Comparison of ENCODE assay signal across 9 cellular contexts in genomic region chr19:42693760-42694350, GRCh38. TPM values are rescaled to one million over a fixed set of nuclear protein-coding genes. Genes with fewer than 3 reads are reported as not detected.
DNase-seq lines count a peak whose midpoint lies in the region; ATAC-seq and TF ChIP-seq lines count a peak whose summit lies in the region.
"Had no signal": no experiment of that assay in that cellular context is flagged by ENCODE, and none has a peak within 500 bp of the region (broad histone marks: within the 10 kb centered on the region; RNA-seq: fewer than 3 reads in every experiment).

No MANE protein-coding gene starts in this region.

- H3K27ac Mint-ChIP-seq in Caco-2 (ENCODE audit: unreplicated experiment) (no peak overlapping the region), glutamatergic neuron (ENCODE audit: unreplicated experiment) (no peak overlapping the region)
- H3K27ac Mint-ChIP-seq in stimulated activated effector memory CD8-positive, alpha-beta T cell treated with anti-CD3 and anti-CD28 coated beads, Interleukin-12 subunit alpha, Interleukin-12 subunit beta, amount 100 ng/mL, for 72 hours = no peak overlapping the region

- H3K9me3 Mint-ChIP-seq in Caco-2 (ENCODE audit: unreplicated experiment) = peaks cover 9% of the 10 kb centered on the region
- no peaks in the 10 kb centered on the region for H3K9me3 Mint-ChIP-seq in glutamatergic neuron (ENCODE audit: unreplicated experiment)
- H3K9me3 Mint-ChIP-seq in stimulated activated effector memory CD8-positive, alpha-beta T cell treated with anti-CD3 and anti-CD28 coated beads, Interleukin-12 subunit alpha, Interleukin-12 subunit beta, amount 100 ng/mL, for 72 hours = no peaks in the 10 kb centered on the region

- H3K36me3 Mint-ChIP-seq in Caco-2 (ENCODE audit: insufficient read depth, unreplicated experiment) (no peaks in the 10 kb centered on the region), glutamatergic neuron (ENCODE audit: unreplicated experiment) (no peaks in the 10 kb centered on the region)
- H3K36me3 Mint-ChIP-seq in stimulated activated effector memory CD8-positive, alpha-beta T cell treated with anti-CD3 and anti-CD28 coated beads, Interleukin-12 subunit alpha, Interleukin-12 subunit beta, amount 100 ng/mL, for 72 hours = no peaks in the 10 kb centered on the region

- intact Hi-C loops in Caco-2 (cut with micrococcal nuclease; ENCODE audit: unreplicated experiment) = no loop called here

- H3K9me3 ChIP-seq in Caco-2 (peaks cover 14% of the 10 kb centered on the region), HEK293 (ENCODE audit: control insufficient read depth, insufficient read depth, low read depth, low read length) (no peaks in the 10 kb centered on the region)

- H3K27ac ChIP-seq in HEK293 (ENCODE audit: extremely low read depth, low read depth, low read length) = no peak overlapping the region

- H3K4me1 ChIP-seq in Caco-2 (no peaks in the 10 kb centered on the region), HEK293 (ENCODE audit: control insufficient read depth, insufficient read depth, low read length) (peaks cover 9% of the 10 kb centered on the region; the same call in 1 of the 2 replicates)

- H3K27me3 Mint-ChIP-seq in Caco-2 (ENCODE audit: insufficient read depth, unreplicated experiment) = peaks cover 3% of the 10 kb centered on the region
- H3K27me3 Mint-ChIP-seq in glutamatergic neuron (ENCODE audit: unreplicated experiment) = no peaks in the 10 kb centered on the region

- H3K4me3 Mint-ChIP-seq in Caco-2 (ENCODE audit: unreplicated experiment) = no peak overlapping the region
- no peak overlapping the region for H3K4me3 Mint-ChIP-seq in glutamatergic neuron (ENCODE audit: unreplicated experiment)
- H3K4me3 Mint-ChIP-seq in stimulated activated effector memory CD8-positive, alpha-beta T cell treated with anti-CD3 and anti-CD28 coated beads, Interleukin-12 subunit alpha, Interleukin-12 subunit beta, amount 100 ng/mL, for 72 hours = no peak overlapping the region

- H3K4me1 Mint-ChIP-seq in Caco-2 (ENCODE audit: low read depth, unreplicated experiment) (no peaks in the 10 kb centered on the region), glutamatergic neuron (ENCODE audit: low read depth, unreplicated experiment) (no peaks in the 10 kb centered on the region)
- no peaks in the 10 kb centered on the region for H3K4me1 Mint-ChIP-seq in stimulated activated effector memory CD8-positive, alpha-beta T cell treated with anti-CD3 and anti-CD28 coated beads, Interleukin-12 subunit alpha, Interleukin-12 subunit beta, amount 100 ng/mL, for 72 hours

- peak; percentile 48 to 63 for TF ChIP-seq CTCF in Caco-2 (IDR thresholded peaks at IDR 0.05; ENCODE audit: insufficient read depth in 1 of 2, low read depth in 1 of 2, low read length in 1 of 2, severe bottlenecking in 1 of 2, unreplicated experiment in 1 of 2)
- peak; percentile 70 for TF ChIP-seq CTCF in HEK293 (tag by site-specific recombination; IDR thresholded peaks at IDR 0.05)
- TF ChIP-seq CTCF in glutamatergic neuron (IDR thresholded peaks at IDR 0.05; ENCODE audit: partially characterized antibody, unreplicated experiment) = no peak

- BruUV-seq in Caco-2 (replicated peaks; lab: Mats Ljungman, UMichigan) = no TSS peak

- POLR2A ChIA-PET in Caco-2 (lab: Charles Lee) (no interaction called here), HEK293 (lab: Yijun Ruan, JAX) (no interaction called here)

- no peak overlapping the region for H3K4me3 ChIP-seq in Caco-2 (ENCODE audit: low read depth, low read length)
- H3K4me3 ChIP-seq in HEK293 (ENCODE audit: low read depth, low read length) = no peak overlapping the region

- no peak for ATAC-seq in stimulated activated effector memory CD8-positive, alpha-beta T cell treated with anti-CD3 and anti-CD28 coated beads, Interleukin-12 subunit alpha, Interleukin-12 subunit beta, amount 100 ng/mL, for 72 hours

- CTCF ChIA-PET in Caco-2 (lab: Charles Lee) (interaction anchor here (0.7 to 1.5 kb wide), 3 partner anchors 10 to 83 kb away, joined by 3 to 4 read pairs (median 4); no protein-coding TSS in a partner anchor), HEK293 (lab: Yijun Ruan, JAX) (interaction anchor here (0.6 to 5.9 kb wide), 39 partner anchors 9 to 252 kb away, joined by 3 to 47 read pairs (median 4); partner anchors contain the start of genes CEACAM1, PSG3 and PSG8)

- no peaks in the 10 kb centered on the region for H3K27me3 ChIP-seq in Caco-2 (replicated peaks; ENCODE audit: control insufficient read depth, insufficient read depth, low read length)

- no peaks in the 10 kb centered on the region for H3K36me3 ChIP-seq in Caco-2 (ENCODE audit: control insufficient read depth, insufficient read depth, low read length)
- H3K36me3 ChIP-seq in HEK293 (ENCODE audit: control insufficient read depth in 2 of 2, insufficient read depth in 1 of 2, low read length in 2 of 2) = no peaks in the 10 kb centered on the region

- DNase-seq in Caco-2 (peak; percentile 64 to 69), SHP77 treated with DMSO at 0.1 percent for 48 hours (lab: John Stamatoyannopoulos, UW) (peak; percentile 13), glutamatergic neuron (peak; percentile 19), MV-4-11 (lab: John Stamatoyannopoulos, UW) (no peak), hippocampal formation (lab: John Stamatoyannopoulos, UW) (no peak)
- DNase-seq in stimulated activated effector memory CD8-positive, alpha-beta T cell treated with anti-CD3 and anti-CD28 coated beads, Interleukin-12 subunit alpha, Interleukin-12 subunit beta, amount 100 ng/mL, for 72 hours (ENCODE audit: low spot score in 2 of 2) = no peak
- no peak for DNase-seq in activated CD4-positive, alpha-beta T cell treated with anti-CD3 and anti-CD28 coated beads, Interleukin-2, amount 50 U/mL, for 4 hours

TF ChIP-seq in HEK293, 187 proteins besides CTCF, POLR2A, EP300 and RAD21:
- TF ChIP-seq ZNF776 (tag by site-specific recombination; IDR thresholded peaks at IDR 0.05; ENCODE audit: borderline replicate concordance) (no peak), ZNF202 (tag by site-specific recombination; IDR thresholded peaks at IDR 0.05; ENCODE audit: borderline replicate concordance) (no peak), ZNF398 (tag by site-specific recombination; IDR thresholded peaks at IDR 0.05) (no peak), ZNF645 (tag by site-specific recombination; IDR thresholded peaks at IDR 0.05) (no peak), ZNF843 (tag by site-specific recombination; IDR thresholded peaks at IDR 0.05) (no peak), ZNF426 (tag by site-specific recombination; IDR thresholded peaks at IDR 0.05) (no peak), ZNF654 (tag by site-specific recombination; IDR thresholded peaks at IDR 0.05; ENCODE audit: low read depth) (peak; percentile 62), YY2 (tag by site-specific recombination; IDR thresholded peaks at IDR 0.05) (no peak), ZFP37 (tag by site-specific recombination; IDR thresholded peaks at IDR 0.05) (no peak), ZNF449 (tag by site-specific recombination; IDR thresholded peaks at IDR 0.05) (no peak), ZBTB48 (tag by site-specific recombination; IDR thresholded peaks at IDR 0.05) (0 out of 2 replicates have a peak, but pooled peaks have one; percentile 29)

RNA-seq across cellular contexts. Expression of gene PSG3, which starts 46.4 kb away (rescaled TPM):
- not detected in 2 replicates for total RNA-seq in Caco-2 (2022)
- total RNA-seq in glutamatergic neuron (ENCODE audit: unreplicated experiment) = not detected
- total RNA-seq: NCI-H460 had no signal

Comparison
In these comparisons a context has a peak if more than half of its experiments do, and no peak if none do; other contexts are left out.
1. DNase-seq: peak in Caco-2 (2 of 2), SHP77 treated with DMSO at 0.1 percent for 48 hours (single experiment) and glutamatergic neuron (single experiment); none in MV-4-11 (single experiment), hippocampal formation (0 of 2), stimulated activated effector memory CD8-positive, alpha-beta T cell treated with anti-CD3 and anti-CD28 coated beads, Interleukin-12 subunit alpha, Interleukin-12 subunit beta, amount 100 ng/mL, for 72 hours (0 of 2) and activated CD4-positive, alpha-beta T cell treated with anti-CD3 and anti-CD28 coated beads, Interleukin-2, amount 50 U/mL, for 4 hours (0 of 2).